ENCODE assay signal across 1 cellular context in the genomic region with DNA sequence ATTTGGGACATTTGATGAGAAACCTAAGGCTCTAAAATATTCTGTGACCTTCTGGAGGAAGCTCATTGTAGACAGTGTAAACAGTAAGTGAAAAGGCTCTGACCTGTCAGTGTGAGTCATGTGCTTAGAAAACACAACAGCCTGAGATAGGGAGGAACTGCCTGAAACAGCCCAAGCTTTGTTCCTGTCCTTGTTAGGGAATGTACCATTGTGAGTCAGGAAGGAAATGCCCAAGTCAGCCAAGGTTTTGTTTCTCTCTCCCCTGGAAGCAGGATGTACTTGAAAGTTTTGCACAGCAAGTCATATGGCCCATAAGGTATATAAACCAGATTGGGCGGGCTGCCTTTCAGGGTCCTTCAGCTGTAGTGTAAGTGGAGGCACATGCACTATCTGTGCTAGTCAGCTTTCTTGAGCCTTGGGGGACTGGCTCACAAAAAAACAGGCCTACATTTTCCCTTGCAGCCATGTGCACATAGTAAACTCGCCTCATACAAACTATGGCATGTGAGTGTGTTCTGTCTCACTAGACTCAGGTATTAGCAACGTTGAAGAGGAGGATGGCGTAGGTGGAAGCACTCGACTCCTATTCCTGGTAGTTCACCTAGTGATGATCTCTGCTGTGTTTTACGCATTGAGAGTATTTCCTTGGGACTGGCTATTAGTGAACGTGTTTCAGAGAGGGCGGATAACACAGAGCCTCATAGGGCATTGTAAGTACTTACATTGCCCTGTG.
TF ChIP-seq lines count a peak whose summit lies in the region.

No MANE protein-coding gene starts in this region.

TF ChIP-seq in HepG2, 621 proteins besides CTCF, POLR2A, EP300 and RAD21 (continued from another document):
- no peak for TF ChIP-seq GABPA (IDR thresholded peaks at IDR 0.05; ENCODE audit: low read depth, low read length)
- no peak; the same call in 1 of the 2 replicates for TF ChIP-seq GABPA (CRISPR knock-in tag; IDR thresholded peaks at IDR 0.05; ENCODE audit: low read depth)
- no peak for TF ChIP-seq ATAD3A (CRISPR knock-in tag; IDR thresholded peaks at IDR 0.05)
- TF ChIP-seq FOXA3 (CRISPR knock-in tag; IDR thresholded peaks at IDR 0.05): peak; percentile 66
- TF ChIP-seq, protein P1, sequence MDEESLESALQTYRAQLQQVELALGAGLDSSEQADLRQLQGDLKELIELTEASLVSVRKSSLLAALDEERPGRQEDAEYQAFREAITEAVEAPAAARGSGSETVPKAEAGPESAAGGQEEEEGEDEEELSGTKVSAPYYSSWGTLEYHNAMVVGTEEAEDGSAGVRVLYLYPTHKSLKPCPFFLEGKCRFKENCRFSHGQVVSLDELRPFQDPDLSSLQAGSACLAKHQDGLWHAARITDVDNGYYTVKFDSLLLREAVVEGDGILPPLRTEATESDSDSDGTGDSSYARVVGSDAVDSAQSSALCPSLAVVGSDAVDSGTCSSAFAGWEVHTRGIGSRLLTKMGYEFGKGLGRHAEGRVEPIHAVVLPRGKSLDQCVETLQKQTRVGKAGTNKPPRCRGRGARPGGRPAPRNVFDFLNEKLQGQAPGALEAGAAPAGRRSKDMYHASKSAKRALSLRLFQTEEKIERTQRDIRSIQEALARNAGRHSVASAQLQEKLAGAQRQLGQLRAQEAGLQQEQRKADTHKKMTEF (CRISPR knock-in tag; IDR thresholded peaks at IDR 0.05): 0 out of 2 replicates have a peak, but pooled peaks have one; percentile 17
- TF ChIP-seq SOX13 (IDR thresholded peaks at IDR 0.05): no peak
- peak in 1 of 2 experiments; percentile 92; a peak in 2 of 4 replicates for TF ChIP-seq SOX13 (CRISPR knock-in tag; conservative IDR thresholded peaks at IDR 0.05 in 1 of 2, IDR thresholded peaks at IDR 0.05 in 1 of 2)
- TF ChIP-seq POGZ (CRISPR knock-in tag; IDR thresholded peaks at IDR 0.05): peak; percentile 26; the same call in 1 of the 2 replicates
- no peak for TF ChIP-seq ZNF782 (CRISPR knock-in tag; IDR thresholded peaks at IDR 0.05; ENCODE audit: borderline replicate concordance)
- TF ChIP-seq, protein P2, sequence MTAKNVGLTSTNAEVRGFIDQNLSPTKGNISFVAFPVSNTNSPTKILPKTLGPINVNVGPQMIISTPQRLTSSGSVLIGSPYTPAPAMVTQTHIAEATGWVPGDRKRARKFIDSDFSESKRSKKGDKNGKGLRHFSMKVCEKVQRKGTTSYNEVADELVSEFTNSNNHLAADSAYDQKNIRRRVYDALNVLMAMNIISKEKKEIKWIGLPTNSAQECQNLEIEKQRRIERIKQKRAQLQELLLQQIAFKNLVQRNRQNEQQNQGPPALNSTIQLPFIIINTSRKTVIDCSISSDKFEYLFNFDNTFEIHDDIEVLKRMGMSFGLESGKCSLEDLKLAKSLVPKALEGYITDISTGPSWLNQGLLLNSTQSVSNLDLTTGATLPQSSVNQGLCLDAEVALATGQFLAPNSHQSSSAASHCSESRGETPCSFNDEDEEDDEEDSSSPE (CRISPR knock-in tag; IDR thresholded peaks at IDR 0.05): no peak
- 0 out of 2 replicates have a peak, but pooled peaks have one; percentile 25 for TF ChIP-seq HHEX (CRISPR knock-in tag; IDR thresholded peaks at IDR 0.05)
- no peak for TF ChIP-seq SOX6 (IDR thresholded peaks at IDR 0.05)
- TF ChIP-seq SOX6 (CRISPR knock-in tag; IDR thresholded peaks at IDR 0.05): peak; percentile 72
